ENCODE assay signal across 1 cellular context in the genomic region with DNA sequence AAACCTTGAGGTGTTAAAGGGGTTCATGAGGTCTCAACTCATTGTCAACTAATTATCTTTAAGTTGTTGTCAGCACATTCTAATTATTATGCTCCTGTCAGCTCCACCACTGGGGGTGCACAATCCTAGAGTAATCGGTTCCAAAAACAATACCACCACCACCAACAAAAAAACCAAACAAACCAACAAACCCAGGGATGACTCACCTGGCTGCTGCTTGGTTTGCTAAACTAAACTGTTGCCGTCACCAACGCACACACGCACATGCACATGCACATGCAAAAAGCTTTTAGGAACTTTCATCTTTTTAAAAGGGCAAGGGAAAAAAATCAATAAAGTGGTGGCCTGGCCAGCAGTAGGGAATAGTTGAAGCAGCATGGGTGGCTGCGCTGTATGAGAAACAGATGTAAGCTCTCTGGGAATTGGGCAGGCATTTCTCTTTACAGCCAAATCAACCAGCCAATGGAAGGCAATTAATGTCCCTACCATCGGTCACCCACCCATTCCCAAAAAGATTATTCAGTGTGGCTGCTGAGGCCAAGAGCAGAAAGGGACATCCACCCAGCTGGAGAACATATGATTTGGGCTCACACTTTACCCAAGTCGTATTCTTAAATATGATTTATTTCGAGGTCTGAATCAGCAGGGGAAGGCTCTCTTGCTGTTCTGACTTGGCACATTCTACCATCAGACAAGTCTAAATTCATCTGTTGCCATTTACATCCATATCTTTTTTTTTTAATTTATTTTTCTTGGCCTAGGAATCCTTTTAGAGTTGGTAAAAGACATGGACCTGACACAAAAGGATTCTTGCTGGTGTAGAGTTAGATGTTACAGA.
TF ChIP-seq lines count a peak whose summit lies in the region.

No MANE protein-coding gene starts in this region.

TF ChIP-seq in HEK293, 187 proteins besides CTCF, POLR2A, EP300 and RAD21 (continued from another document):
- TF ChIP-seq, protein P1, sequence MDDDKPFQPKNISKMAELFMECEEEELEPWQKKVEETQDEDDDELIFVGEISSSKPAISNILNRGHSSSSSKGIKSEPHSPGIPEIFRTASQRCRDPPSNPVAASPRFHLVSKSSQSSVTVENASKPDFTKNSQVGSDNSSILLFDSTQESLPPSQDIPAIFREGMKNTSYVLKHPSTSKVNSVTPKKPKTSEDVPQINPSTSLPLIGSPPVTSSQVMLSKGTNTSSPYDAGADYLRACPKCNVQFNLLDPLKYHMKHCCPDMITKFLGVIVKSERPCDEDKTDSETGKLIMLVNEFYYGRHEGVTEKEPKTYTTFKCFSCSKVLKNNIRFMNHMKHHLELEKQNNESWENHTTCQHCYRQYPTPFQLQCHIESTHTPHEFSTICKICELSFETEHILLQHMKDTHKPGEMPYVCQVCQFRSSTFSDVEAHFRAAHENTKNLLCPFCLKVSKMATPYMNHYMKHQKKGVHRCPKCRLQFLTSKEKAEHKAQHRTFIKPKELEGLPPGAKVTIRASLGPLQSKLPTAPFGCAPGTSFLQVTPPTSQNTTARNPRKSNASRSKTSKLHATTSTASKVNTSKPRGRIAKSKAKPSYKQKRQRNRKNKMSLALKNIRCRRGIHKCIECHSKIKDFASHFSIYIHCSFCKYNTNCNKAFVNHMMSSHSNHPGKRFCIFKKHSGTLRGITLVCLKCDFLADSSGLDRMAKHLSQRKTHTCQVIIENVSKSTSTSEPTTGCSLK (tag by site-specific recombination; IDR thresholded peaks at IDR 0.05), result no peak
- TF ChIP-seq KLF9 (tag by site-specific recombination; IDR thresholded peaks at IDR 0.05; ENCODE audit: low read depth) (no peak), TCF7L2 (IDR thresholded peaks at IDR 0.05; ENCODE audit: borderline replicate concordance, low read depth, low read length) (no peak), ZNF521 (tag by site-specific recombination; IDR thresholded peaks at IDR 0.05) (no peak), ZNF555 (tag by site-specific recombination; conservative IDR thresholded peaks at IDR 0.05) (no peak), ZNF140 (tag by site-specific recombination; IDR thresholded peaks at IDR 0.05) (no peak), SALL2 (tag by site-specific recombination; IDR thresholded peaks at IDR 0.05; ENCODE audit: borderline replicate concordance) (no peak), ZXDB (tag by site-specific recombination; IDR thresholded peaks at IDR 0.05) (peak; percentile 60; the same call in 1 of the 2 replicates), BCL11A (tag by site-specific recombination; IDR thresholded peaks at IDR 0.05; ENCODE audit: low read depth) (peak; percentile 44), ZNF560 (tag by site-specific recombination; IDR thresholded peaks at IDR 0.05; ENCODE audit: borderline replicate concordance) (no peak), ZBTB10 (tag by site-specific recombination; IDR thresholded peaks at IDR 0.05) (no peak), ZNF214 (tag by site-specific recombination; IDR thresholded peaks at IDR 0.05; ENCODE audit: borderline replicate concordance) (no peak), ZNF621 (tag by site-specific recombination; IDR thresholded peaks at IDR 0.05) (no peak)
